8 cellular contexts compared by ENCODE assay signal in genomic region chr20:64254571-64255360, GRCh38. TPM values are rescaled to one million over a fixed set of nuclear protein-coding genes. Genes with fewer than 3 reads are reported as not detected.
A peak's percentile ranks its signal among the peaks of the same experiment; 100 is the strongest.
DNase-seq lines count a peak whose midpoint lies in the region; ATAC-seq and TF ChIP-seq lines count a peak whose summit lies in the region.

No MANE protein-coding gene starts in this region.

- H3K4me3 Mint-ChIP-seq in activated naive CD4-positive, alpha-beta T cell treated with anti-CD3 and anti-CD28 coated beads, Interleukin-2, amount 50 U/mL, for 24 hours = peak overlapping the region; percentile 81

- H3K36me3 ChIP-seq in uterus = no peaks in the 10 kb centered on the region

- no peaks in the 10 kb centered on the region for H3K36me3 Mint-ChIP-seq in activated naive CD4-positive, alpha-beta T cell treated with anti-CD3 and anti-CD28 coated beads, Interleukin-2, amount 50 U/mL, for 24 hours

- H3K4me1 ChIP-seq in uterus = peaks cover 0 to 2% of the 10 kb centered on the region in 2 donors

- peak overlapping the region; percentile 81 for H3K27ac Mint-ChIP-seq in activated naive CD4-positive, alpha-beta T cell treated with anti-CD3 and anti-CD28 coated beads, Interleukin-2, amount 50 U/mL, for 24 hours

- H3K4me3 ChIP-seq in cardiac fibroblast (replicated peaks in 1 of 2; ENCODE audit: low read depth in 2 of 2, low read length in 2 of 2) (peak overlapping the region; percentile 53 to 63), uterus (peak overlapping the region; percentile 67 to 76)

- H3K27me3 Mint-ChIP-seq in activated naive CD4-positive, alpha-beta T cell treated with anti-CD3 and anti-CD28 coated beads, Interleukin-2, amount 50 U/mL, for 24 hours = no peaks in the 10 kb centered on the region

- H3K4me1 Mint-ChIP-seq in activated naive CD4-positive, alpha-beta T cell treated with anti-CD3 and anti-CD28 coated beads, Interleukin-2, amount 50 U/mL, for 24 hours = peaks cover 40% of the 10 kb centered on the region

- no peaks in the 10 kb centered on the region for H3K9me3 Mint-ChIP-seq in activated naive CD4-positive, alpha-beta T cell treated with anti-CD3 and anti-CD28 coated beads, Interleukin-2, amount 50 U/mL, for 24 hours

- no peaks in the 10 kb centered on the region for H3K27me3 ChIP-seq in uterus

- DNase-seq in activated naive CD4-positive, alpha-beta T cell treated with Interleukin-2 at 50 U/mL for 16 hours = no peak
- no peak for DNase-seq in cardiac fibroblast (ENCODE audit: low read depth in 2 of 2)
- peak; percentile 86 for DNase-seq in mesenteric fat pad (ENCODE audit: low spot score)
- no peak for DNase-seq in uterus
- no peak for DNase-seq in KG1 (lab: John Stamatoyannopoulos, UW)
- DNase-seq in dermis blood vessel endothelial cell = no peak

- TF ChIP-seq POLR2A in uterus (IDR thresholded peaks at IDR 0.05) = no peak

- ATAC-seq in HG02642 (IDR thresholded peaks at IDR 0.05; ENCODE audit: poor library complexity, unreplicated experiment) = no peak

- H3K9me3 ChIP-seq in uterus = no peaks in the 10 kb centered on the region

- H3K27ac ChIP-seq in uterus = peak overlapping the region; percentile 82 to 87

- TF ChIP-seq CTCF in cardiac fibroblast (IDR thresholded peaks at IDR 0.05; ENCODE audit: low read depth, low read length) (no peak), uterus (IDR thresholded peaks at IDR 0.05) (no peak)

- intact Hi-C loops in uterus (cut with DNase I; ENCODE audit: low total_unique reads) = no loop called here

RNA-seq across cellular contexts. Expression of gene PCMTD2, which starts 0.8 kb away (rescaled TPM):
- total RNA-seq in mesenteric fat pad (33.7 TPM), uterus (100 to 1,000 TPM in 1 of 4 donors, 10 to 100 TPM in 3; 50.5 to 162 (median 66.1) TPM), dermis blood vessel endothelial cell (70.2 and 90.9 TPM in 2 replicates)
